17 cellular contexts compared by ENCODE assay signal in genomic region chr10:44397476-44398225, GRCh38. TPM values are rescaled to one million over a fixed set of nuclear protein-coding genes. Genes with fewer than 3 reads are reported as not detected.
A peak's percentile ranks its signal among the peaks of the same experiment; 100 is the strongest.
DNase-seq lines count a peak whose midpoint lies in the region; ATAC-seq and TF ChIP-seq lines count a peak whose summit lies in the region.
"Had no signal": no experiment of that assay in that cellular context is flagged by ENCODE, and none has a peak within 500 bp of the region (broad histone marks: within the 10 kb centered on the region; RNA-seq: fewer than 3 reads in every experiment).

No MANE protein-coding gene starts in this region.

- TF ChIP-seq CTCF in WTC11 (IDR thresholded peaks at IDR 0.05), result no peak

- H3K4me3 Mint-ChIP-seq in WTC11, result no peak overlapping the region
- H3K4me3 Mint-ChIP-seq in stimulated activated naive CD8-positive, alpha-beta T cell treated with anti-CD3 and anti-CD28 coated beads, Interleukin-15, amount 100 ng/mL, for 72 hours, result no peak overlapping the region
- no peak overlapping the region for H3K4me3 Mint-ChIP-seq in activated CD4-positive, alpha-beta memory T cell treated with anti-CD3 and anti-CD28 coated beads, Interleukin-2, amount 10 ng/mL, durations not matched to agents 7 days and 5 days
- H3K4me3 Mint-ChIP-seq: CD4-positive, alpha-beta memory T cell; IgD-negative memory B cell had no signal

- H3K27me3 Mint-ChIP-seq in WTC11 (ENCODE audit: low read depth), result peaks cover 24% of the 10 kb centered on the region
- peaks cover 33% of the 10 kb centered on the region for H3K27me3 Mint-ChIP-seq in stimulated activated naive CD8-positive, alpha-beta T cell treated with anti-CD3 and anti-CD28 coated beads, Interleukin-15, amount 100 ng/mL, for 72 hours
- peaks cover 5% of the 10 kb centered on the region for H3K27me3 Mint-ChIP-seq in activated CD4-positive, alpha-beta memory T cell treated with anti-CD3 and anti-CD28 coated beads, Interleukin-2, amount 10 ng/mL, durations not matched to agents 7 days and 5 days
- H3K27me3 Mint-ChIP-seq: IgD-negative memory B cell had no signal

- H3K9me3 Mint-ChIP-seq in WTC11, result no peaks in the 10 kb centered on the region
- H3K9me3 Mint-ChIP-seq in stimulated activated naive CD8-positive, alpha-beta T cell treated with anti-CD3 and anti-CD28 coated beads, Interleukin-15, amount 100 ng/mL, for 72 hours, result no peaks in the 10 kb centered on the region
- H3K9me3 Mint-ChIP-seq in activated CD4-positive, alpha-beta memory T cell treated with anti-CD3 and anti-CD28 coated beads, Interleukin-2, amount 10 ng/mL, durations not matched to agents 7 days and 5 days, result no peaks in the 10 kb centered on the region
- H3K9me3 Mint-ChIP-seq: CD4-positive, alpha-beta memory T cell had no signal

- H3K4me1 Mint-ChIP-seq in WTC11, result peaks cover 67% of the 10 kb centered on the region
- no peaks in the 10 kb centered on the region for H3K4me1 Mint-ChIP-seq in stimulated activated naive CD8-positive, alpha-beta T cell treated with anti-CD3 and anti-CD28 coated beads, Interleukin-15, amount 100 ng/mL, for 72 hours
- no peaks in the 10 kb centered on the region for H3K4me1 Mint-ChIP-seq in activated CD4-positive, alpha-beta memory T cell treated with anti-CD3 and anti-CD28 coated beads, Interleukin-2, amount 10 ng/mL, durations not matched to agents 7 days and 5 days
- H3K4me1 Mint-ChIP-seq: CD4-positive, alpha-beta memory T cell; IgD-negative memory B cell had no signal

- ATAC-seq in WTC11 (no peak), sciatic nerve (no peak)
- ATAC-seq in stimulated activated naive CD8-positive, alpha-beta T cell treated with anti-CD3 and anti-CD28 coated beads, Interleukin-15, amount 100 ng/mL, for 72 hours, result no peak

- no peak overlapping the region for H3K27ac Mint-ChIP-seq in WTC11
- no peak overlapping the region for H3K27ac Mint-ChIP-seq in stimulated activated naive CD8-positive, alpha-beta T cell treated with anti-CD3 and anti-CD28 coated beads, Interleukin-15, amount 100 ng/mL, for 72 hours
- no peak overlapping the region for H3K27ac Mint-ChIP-seq in activated CD4-positive, alpha-beta memory T cell treated with anti-CD3 and anti-CD28 coated beads, Interleukin-2, amount 10 ng/mL, durations not matched to agents 7 days and 5 days
- H3K27ac Mint-ChIP-seq: CD4-positive, alpha-beta memory T cell; IgD-negative memory B cell had no signal

- no peaks in the 10 kb centered on the region for H3K36me3 Mint-ChIP-seq in WTC11
- no peaks in the 10 kb centered on the region for H3K36me3 Mint-ChIP-seq in activated CD4-positive, alpha-beta memory T cell treated with anti-CD3 and anti-CD28 coated beads, Interleukin-2, amount 10 ng/mL, durations not matched to agents 7 days and 5 days (ENCODE audit: low read depth)
- H3K36me3 Mint-ChIP-seq: CD4-positive, alpha-beta memory T cell had no signal

- POLR2A ChIA-PET in WTC11 (lab: Charles Lee), result interaction anchor here (1.5 kb wide), 1 partner anchor 11 kb away, joined by 3 read pairs; no protein-coding TSS in a partner anchor
- POLR2A ChIA-PET in activated CD4-positive, alpha-beta memory T cell treated with anti-CD3 and anti-CD28 coated beads, Interleukin-2, amount 10 ng/mL, durations not matched to agents 7 days and 5 days (lab: Charles Lee), result no interaction called here

- DNase-seq in A172 (ENCODE audit: low spot score) (peak; percentile 30), ELF-1 (ENCODE audit: low read depth, low spot score) (peak; percentile 75), WTC11 (ENCODE audit: low spot score) (no peak), mesenteric fat pad (ENCODE audit: low spot score) (peak; percentile 71), iPS-NIHi7 (ENCODE audit: extremely low spot score) (no peak), sciatic nerve (ENCODE audit: low spot score) (no peak)
- no peak for DNase-seq in stimulated activated naive CD8-positive, alpha-beta T cell treated with anti-CD3 and anti-CD28 coated beads, Interleukin-15, amount 100 ng/mL, for 72 hours
- no peak for DNase-seq in activated CD4-positive, alpha-beta memory T cell treated with anti-CD3 and anti-CD28 coated beads, Interleukin-2, amount 10 ng/mL, durations not matched to agents 7 days and 5 days
- DNase-seq: BE2C; CD4-positive, alpha-beta memory T cell; NCI-H146; NCI-H2227 treated with DMSO at 0.1 percent for 48 hours; NCI-H526 treated with DMSO at 0.1 percent for 48 hours; PC-9; SK-N-SH had no signal

- CTCF ChIA-PET in WTC11 (lab: Charles Lee), result interaction anchor here (0.6 to 6.3 kb wide), 13 partner anchors 11 to 311 kb away, joined by 3 to 52 read pairs (median 4); no protein-coding TSS in a partner anchor
- CTCF ChIA-PET in activated CD4-positive, alpha-beta memory T cell treated with anti-CD3 and anti-CD28 coated beads, Interleukin-2, amount 10 ng/mL, durations not matched to agents 7 days and 5 days (lab: Charles Lee), result no interaction called here

- intact Hi-C loops in sciatic nerve (cut with DNase I), result no loop called here

TF ChIP-seq in WTC11, 78 proteins besides CTCF, POLR2A, EP300 and RAD21:
- TF ChIP-seq ESRRA (CRISPR knock-in tag; IDR thresholded peaks at IDR 0.05; ENCODE audit: borderline replicate concordance) (no peak), JAZF1 (CRISPR knock-in tag; IDR thresholded peaks at IDR 0.05) (no peak), ZNF138 (CRISPR knock-in tag; conservative IDR thresholded peaks at IDR 0.05) (no peak), USF2 (CRISPR knock-in tag; IDR thresholded peaks at IDR 0.05) (peak; percentile 44; the same call in 1 of the 2 replicates), USF1 (CRISPR knock-in tag; IDR thresholded peaks at IDR 0.05) (peak; percentile 36; the same call in 1 of the 2 replicates), FOXP1 (CRISPR knock-in tag; IDR thresholded peaks at IDR 0.05; ENCODE audit: borderline replicate concordance) (no peak)

RNA-seq across cellular contexts. Expression of gene CXCL12, which starts 12.8 kb away (rescaled TPM):
- total RNA-seq in A172 (2014; rRNA removed; shearing (Covaris generic)), result 0.02 TPM in 1 of 2 replicates, not detected in the other
- total RNA-seq in WTC11 (2021) (52.4 to 64.3 TPM (median 59.6 TPM) in 3 replicates), mesenteric fat pad (347 TPM), sciatic nerve (394 TPM)
- not detected for total RNA-seq in activated CD4-positive, alpha-beta memory T cell treated with anti-CD3 and anti-CD28 coated beads, Interleukin-2, amount 10 ng/mL, durations not matched to agents 7 days and 5 days
- total RNA-seq: CD4-positive, alpha-beta memory T cell; HT1080; PC-9 had no signal

Comparison
In these comparisons a context has a peak if more than half of its experiments do, and no peak if none do; other contexts are left out.
1. DNase-seq: peak in A172 (single experiment), ELF-1 (single experiment) and mesenteric fat pad (single experiment); none in WTC11 (single experiment), iPS-NIHi7 (single experiment), stimulated activated naive CD8-positive, alpha-beta T cell treated with anti-CD3 and anti-CD28 coated beads, Interleukin-15, amount 100 ng/mL, for 72 hours (0 of 2), activated CD4-positive, alpha-beta memory T cell treated with anti-CD3 and anti-CD28 coated beads, Interleukin-2, amount 10 ng/mL, durations not matched to agents 7 days and 5 days (single experiment) and sciatic nerve (single experiment).
2. RNA of gene CXCL12, which starts 12.8 kb away (total RNA-seq): 394 TPM in sciatic nerve (single experiment), 347 TPM in mesenteric fat pad (single experiment) and 52.4 to 64.3 TPM in WTC11; 0.02 TPM in A172 and not detected in activated CD4-positive, alpha-beta memory T cell treated with anti-CD3 and anti-CD28 coated beads, Interleukin-2, amount 10 ng/mL, durations not matched to agents 7 days and 5 days; every median in the first group is over 10 times any median in the second.